In the genomic region with DNA sequence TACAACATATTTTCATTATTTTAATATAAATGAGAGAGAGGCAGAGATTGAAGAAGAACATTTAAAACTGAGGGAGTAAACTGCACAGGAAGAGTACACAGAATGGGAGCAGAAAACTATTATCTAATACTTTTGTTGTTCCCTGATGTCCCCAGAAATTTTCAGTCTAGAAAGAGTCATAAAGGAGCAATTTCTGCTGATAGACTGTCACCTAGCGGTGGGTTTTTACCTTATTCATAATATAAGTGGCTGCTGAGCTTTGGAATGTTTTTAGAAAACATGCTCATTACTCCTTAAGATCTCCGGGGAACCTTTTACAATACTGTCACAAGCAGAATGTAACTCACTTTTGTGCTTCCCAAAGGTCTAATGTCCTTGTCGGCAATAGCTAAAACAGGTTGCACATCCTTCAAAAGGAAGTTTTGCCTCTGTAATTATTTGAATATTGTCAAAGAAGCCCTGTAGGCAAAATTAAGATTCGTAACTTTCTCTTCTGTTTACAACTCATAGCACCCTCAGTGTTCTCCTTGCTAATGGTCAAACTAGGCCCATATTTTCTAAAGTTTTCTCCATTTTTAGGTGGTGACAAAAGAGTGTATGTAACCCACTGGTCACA, we compare ENCODE assay signal across 8 cellular contexts. TPM values are rescaled to one million over a fixed set of nuclear protein-coding genes. Genes with fewer than 3 reads are reported as not detected.
A peak's percentile ranks its signal among the peaks of the same experiment; 100 is the strongest.
DNase-seq lines count a peak whose midpoint lies in the region; ATAC-seq, FAIRE-seq and TF ChIP-seq lines count a peak whose summit lies in the region.

No MANE protein-coding gene starts in this region.

- no peaks in the 10 kb centered on the region for H3K36me3 Mint-ChIP-seq in natural killer cell
- H3K36me3 Mint-ChIP-seq in natural killer cell treated with Interleukin-12 subunit alpha and Interleukin-12 subunit beta and Interleukin-15 and Interleukin-18, amount 100 ng/mL, for 72 hours: no peaks in the 10 kb centered on the region

- DNase-seq in natural killer cell (no peak), NCI-H1105 (lab: John Stamatoyannopoulos, UW) (peak; percentile 16), glomerular visceral epithelial cell (ENCODE audit: extremely low spot score) (peak; percentile 36), superior temporal gyrus (ENCODE audit: extremely low spot score) (peak; percentile 89), left colon (no peak)
- DNase-seq in natural killer cell treated with Interleukin-12 subunit alpha and Interleukin-12 subunit beta and Interleukin-15 and Interleukin-18, amount 100 ng/mL, for 72 hours (ENCODE audit: low spot score): no peak

- peak; percentile 93 for FAIRE-seq in TTC549 (lab: Jason Lieb, UNC)

- TF ChIP-seq CTCF in natural killer cell (IDR thresholded peaks at IDR 0.05): peak; percentile 70

- peaks cover 14 to 17% of the 10 kb centered on the region in 2 donors for H3K4me1 Mint-ChIP-seq in natural killer cell
- peaks cover 16 to 19% of the 10 kb centered on the region in 2 donors for H3K4me1 Mint-ChIP-seq in natural killer cell treated with Interleukin-12 subunit alpha and Interleukin-12 subunit beta and Interleukin-15 and Interleukin-18, amount 100 ng/mL, for 72 hours (ENCODE audit: low read depth in 2 of 2)

- H3K27ac Mint-ChIP-seq in natural killer cell: no peak overlapping the region
- no peak overlapping the region for H3K27ac Mint-ChIP-seq in natural killer cell treated with Interleukin-12 subunit alpha and Interleukin-12 subunit beta and Interleukin-15 and Interleukin-18, amount 100 ng/mL, for 72 hours

- no peaks in the 10 kb centered on the region for H3K9me3 Mint-ChIP-seq in natural killer cell
- H3K9me3 Mint-ChIP-seq in natural killer cell treated with Interleukin-12 subunit alpha and Interleukin-12 subunit beta and Interleukin-15 and Interleukin-18, amount 100 ng/mL, for 72 hours: no peaks in the 10 kb centered on the region

- ATAC-seq in natural killer cell: no peak
- ATAC-seq in natural killer cell treated with Interleukin-12 subunit alpha and Interleukin-12 subunit beta and Interleukin-15 and Interleukin-18, amount 100 ng/mL, for 72 hours: no peak
- ATAC-seq in left colon: no peak
- ATAC-seq in GM19351 (IDR thresholded peaks at IDR 0.05; ENCODE audit: unreplicated experiment): no peak

- peaks cover 11 to 38% of the 10 kb centered on the region in 2 donors for H3K27me3 Mint-ChIP-seq in natural killer cell (ENCODE audit: low read depth in 2 of 2)
- H3K27me3 Mint-ChIP-seq in natural killer cell treated with Interleukin-12 subunit alpha and Interleukin-12 subunit beta and Interleukin-15 and Interleukin-18, amount 100 ng/mL, for 72 hours: peaks cover 12 to 14% of the 10 kb centered on the region in 2 donors

- intact Hi-C loops in natural killer cell (cut with micrococcal nuclease) (loop anchor here (1.0 to 5.0 kb wide), 3 partner anchors 183 to 337 kb away; no protein-coding TSS in a partner anchor), left colon (cut with DNase I, micrococcal nuclease) (loop anchor here (2.0 to 5.0 kb wide), 3 partner anchors 182 to 337 kb away; partner anchors contain the start of gene RGS16 (in 1 of the 2))

- H3K4me3 Mint-ChIP-seq in natural killer cell: no peak overlapping the region
- H3K4me3 Mint-ChIP-seq in natural killer cell treated with Interleukin-12 subunit alpha and Interleukin-12 subunit beta and Interleukin-15 and Interleukin-18, amount 100 ng/mL, for 72 hours: no peak overlapping the region

RNA-seq across cellular contexts. Expression of gene NPL, which starts 4.9 kb away (rescaled TPM):
- total RNA-seq in natural killer cell (10 to 100 TPM in 1 of 3 donors, 1 to 10 TPM in 2; 5.2 to 10.6 (median 6.8) TPM), left colon (10 to 100 TPM in 1 of 2 donors, 1 to 10 TPM in 1; 9.4 to 15.4 TPM)
- total RNA-seq in natural killer cell treated with Interleukin-12 subunit alpha and Interleukin-12 subunit beta and Interleukin-15 and Interleukin-18, amount 100 ng/mL, for 72 hours: 1 to 10 TPM; 3.4 to 5.3 TPM

RNA-seq across cellular contexts. Expression of gene DHX9, which starts 54.5 kb away (rescaled TPM):
- total RNA-seq in natural killer cell (100 to 1,000 TPM; 208 to 226 (median 226) TPM), left colon (10 to 100 TPM; 92.4 to 95.8 TPM)
- 100 to 1,000 TPM; 217 to 247 TPM for total RNA-seq in natural killer cell treated with Interleukin-12 subunit alpha and Interleukin-12 subunit beta and Interleukin-15 and Interleukin-18, amount 100 ng/mL, for 72 hours

Comparison
In these comparisons a context has a peak if more than half of its experiments do, and no peak if none do; other contexts are left out.
1. DNase-seq: peak in NCI-H1105 (single experiment), glomerular visceral epithelial cell (single experiment) and superior temporal gyrus (single experiment); none in natural killer cell (single experiment), natural killer cell treated with Interleukin-12 subunit alpha and Interleukin-12 subunit beta and Interleukin-15 and Interleukin-18, amount 100 ng/mL, for 72 hours (single experiment) and left colon (0 of 2).